Comparison of ENCODE assay signal across 22 cellular contexts in genomic region chr6:1744543-1744942, GRCh38.
"Had no signal": no experiment of that assay in that cellular context is flagged by ENCODE, and none has a peak within 500 bp of the region (broad histone marks: within the 10 kb centered on the region; RNA-seq: fewer than 3 reads in every experiment).

No MANE protein-coding gene starts in this region.

- H3K27me3 Mint-ChIP-seq: memory B cell, type B pancreatic cell had no signal

- H3K79me2 ChIP-seq: parathyroid adenoma had no signal

- H3K4me3 ChIP-seq: left ventricle myocardium inferior, lower lobe of right lung, psoas muscle, sigmoid colon, testis had no signal

- H3K27ac Mint-ChIP-seq: immature natural killer cell; memory B cell; natural killer cell treated with Interleukin-12 subunit alpha and Interleukin-12 subunit beta and Interleukin-15 and Interleukin-18, amount 100 ng/mL, for 72 hours; type B pancreatic cell had no signal

- H3K9ac ChIP-seq: parathyroid adenoma had no signal

- ATAC-seq: foreskin keratinocyte; left cardiac atrium; natural killer cell treated with Interleukin-12 subunit alpha and Interleukin-12 subunit beta and Interleukin-15 and Interleukin-18, amount 100 ng/mL, for 72 hours; psoas muscle; stimulated activated naive CD8-positive, alpha-beta T cell treated with anti-CD3 and anti-CD28 coated beads, Interleukin-15, Interleukin-2, amounts not matched to agents 100 U/mL and 50 U/mL, for 24 hours had no signal

- H3K4me3 Mint-ChIP-seq: immature natural killer cell; memory B cell; natural killer cell treated with Interleukin-12 subunit alpha and Interleukin-12 subunit beta and Interleukin-15 and Interleukin-18, amount 100 ng/mL, for 72 hours; type B pancreatic cell had no signal

- H3K27me3 ChIP-seq: foreskin keratinocyte, sigmoid colon, testis had no signal

- H3K27ac ChIP-seq: foreskin keratinocyte, left ventricle myocardium inferior, lower lobe of right lung, parathyroid adenoma, psoas muscle, sigmoid colon, testis had no signal

- H3K9me3 ChIP-seq: left ventricle myocardium inferior, lower lobe of right lung, psoas muscle, sigmoid colon, testis had no signal

- H3K9me3 Mint-ChIP-seq: memory B cell; natural killer cell treated with Interleukin-12 subunit alpha and Interleukin-12 subunit beta and Interleukin-15 and Interleukin-18, amount 100 ng/mL, for 72 hours; type B pancreatic cell had no signal

- H3K4me1 ChIP-seq: foreskin keratinocyte, left ventricle myocardium inferior, lower lobe of right lung, parathyroid adenoma, psoas muscle, sigmoid colon, testis had no signal

- H3K36me3 Mint-ChIP-seq: memory B cell; natural killer cell treated with Interleukin-12 subunit alpha and Interleukin-12 subunit beta and Interleukin-15 and Interleukin-18, amount 100 ng/mL, for 72 hours had no signal

- H3K36me3 ChIP-seq: left ventricle myocardium inferior, lower lobe of right lung, sigmoid colon had no signal

- DNase-seq: dermis blood vessel endothelial cell; erythroblast; foreskin keratinocyte; immature natural killer cell; kidney; left cardiac atrium; left ventricle myocardium inferior; lower lobe of right lung; midbrain; psoas muscle; sigmoid colon; small intestine; stimulated activated CD4-positive, alpha-beta T cell treated with anti-CD3 and anti-CD28 coated beads, Interleukin-2, amount 100 ng/mL, for 48 hours; stimulated activated naive CD8-positive, alpha-beta T cell treated with anti-CD3 and anti-CD28 coated beads, Interleukin-15, Interleukin-2, amounts not matched to agents 100 U/mL and 50 U/mL, for 24 hours; testis had no signal

- FAIRE-seq: colon, endothelial cell of umbilical vein, kidney, small intestine, urothelium cell line had no signal

- H2AFZ ChIP-seq: parathyroid adenoma had no signal
